Comparison of ENCODE assay signal across 8 cellular contexts in genomic region chr2:38076250-38076709, GRCh38. TPM values are rescaled to one million over a fixed set of nuclear protein-coding genes. Genes with fewer than 3 reads are reported as not detected.
DNase-seq lines count a peak whose midpoint lies in the region; ATAC-seq and TF ChIP-seq lines count a peak whose summit lies in the region.

No MANE protein-coding gene starts in this region.

- intact Hi-C loops in activated CD4-positive, alpha-beta T cell treated with anti-CD3 and anti-CD28 coated beads for 36 hours (cut with DNase I, micrococcal nuclease) = loop anchor here (1.0 to 10.0 kb wide), 10 partner anchors 31 to 699 kb away; partner anchors contain the start of genes ATL2 (in 1 of the 2) and RMDN2 (in 1 of the 2)

- H3K4me1 Mint-ChIP-seq in activated CD4-positive, alpha-beta T cell treated with anti-CD3 and anti-CD28 coated beads for 36 hours = peaks cover 24% of the 10 kb centered on the region
- H3K4me1 Mint-ChIP-seq in activated T-cell treated with anti-CD3 and anti-CD28 coated beads, Interleukin-2, amount 50 U/mL, for 72 hours (ENCODE audit: low read depth) = peaks cover 54% of the 10 kb centered on the region
- H3K4me1 Mint-ChIP-seq in osteocyte (ENCODE audit: unreplicated experiment) = peaks cover 49% of the 10 kb centered on the region

- peak overlapping the region; percentile 71 for H3K4me3 Mint-ChIP-seq in activated CD4-positive, alpha-beta T cell treated with anti-CD3 and anti-CD28 coated beads for 36 hours
- H3K4me3 Mint-ChIP-seq in activated T-cell treated with anti-CD3 and anti-CD28 coated beads, Interleukin-2, amount 50 U/mL, for 72 hours = peak overlapping the region; percentile 91 to 93
- H3K4me3 Mint-ChIP-seq in osteocyte (ENCODE audit: unreplicated experiment) = peak overlapping the region; percentile 75

- H3K36me3 Mint-ChIP-seq in activated CD4-positive, alpha-beta T cell treated with anti-CD3 and anti-CD28 coated beads for 36 hours (ENCODE audit: low read depth) = peaks cover 2% of the 10 kb centered on the region
- H3K36me3 Mint-ChIP-seq in activated T-cell treated with anti-CD3 and anti-CD28 coated beads, Interleukin-2, amount 50 U/mL, for 72 hours (ENCODE audit: insufficient read depth in 2 of 2) = peaks cover 0 to 11% of the 10 kb centered on the region in 2 donors
- peaks cover 23% of the 10 kb centered on the region for H3K36me3 Mint-ChIP-seq in osteocyte (ENCODE audit: unreplicated experiment)

- ATAC-seq in activated CD4-positive, alpha-beta T cell treated with anti-CD3 and anti-CD28 coated beads for 36 hours = peak; percentile 67
- peak; percentile 26 for ATAC-seq in HG02571 (IDR thresholded peaks at IDR 0.05; ENCODE audit: unreplicated experiment)
- peak; percentile 64 to 65 for ATAC-seq in activated T-cell treated with anti-CD3 and anti-CD28 coated beads, Interleukin-2, amount 50 U/mL, for 72 hours (replicated peaks in 1 of 2)

- H3K27ac Mint-ChIP-seq in activated CD4-positive, alpha-beta T cell treated with anti-CD3 and anti-CD28 coated beads for 36 hours = peak overlapping the region; percentile 88
- peak overlapping the region; percentile 90 for H3K27ac Mint-ChIP-seq in activated T-cell treated with anti-CD3 and anti-CD28 coated beads, Interleukin-2, amount 50 U/mL, for 72 hours
- H3K27ac Mint-ChIP-seq in osteocyte (ENCODE audit: unreplicated experiment) = peak overlapping the region; percentile 95

- TF ChIP-seq CTCF in osteocyte (IDR thresholded peaks at IDR 0.05) = no peak

- no peaks in the 10 kb centered on the region for H3K9me3 Mint-ChIP-seq in activated CD4-positive, alpha-beta T cell treated with anti-CD3 and anti-CD28 coated beads for 36 hours (ENCODE audit: low read depth)
- H3K9me3 Mint-ChIP-seq in activated T-cell treated with anti-CD3 and anti-CD28 coated beads, Interleukin-2, amount 50 U/mL, for 72 hours = no peaks in the 10 kb centered on the region
- no peaks in the 10 kb centered on the region for H3K9me3 Mint-ChIP-seq in osteocyte (ENCODE audit: unreplicated experiment)

- CTCF ChIA-PET in activated CD4-positive, alpha-beta T cell treated with anti-CD3 and anti-CD28 coated beads for 36 hours (lab: Charles Lee) = interaction anchor here (0.6 to 2.1 kb wide), 16 partner anchors 23 to 693 kb away, joined by 3 to 7 read pairs (median 3); no protein-coding TSS in a partner anchor

- DNase-seq in activated CD4-positive, alpha-beta T cell treated with anti-CD3 and anti-CD28 coated beads for 36 hours = peak; percentile 81
- no peak for DNase-seq in activated CD4-positive, alpha-beta T cell treated with anti-CD3 and anti-CD28 coated beads for 1 hour
- peak; percentile 92 for DNase-seq in NCI-H1694 treated with DMSO at 0.1 percent for 48 hours (lab: John Stamatoyannopoulos, UW)
- peak; percentile 63 to 74 for DNase-seq in activated T-cell treated with anti-CD3 and anti-CD28 coated beads, Interleukin-2, amount 50 U/mL, for 72 hours
- peak; percentile 79 for DNase-seq in glomerular visceral epithelial cell (ENCODE audit: extremely low spot score)
- no peak for DNase-seq in osteocyte (ENCODE audit: extremely low spot score, unreplicated experiment)
- no peak for DNase-seq in NCI-H1092 treated with DMSO at 0.1 percent for 48 hours (lab: John Stamatoyannopoulos, UW)

- peaks cover 61% of the 10 kb centered on the region for H3K27me3 Mint-ChIP-seq in activated CD4-positive, alpha-beta T cell treated with anti-CD3 and anti-CD28 coated beads for 36 hours
- H3K27me3 Mint-ChIP-seq in activated T-cell treated with anti-CD3 and anti-CD28 coated beads, Interleukin-2, amount 50 U/mL, for 72 hours (ENCODE audit: low read depth) = peaks cover 38% of the 10 kb centered on the region
- no peaks in the 10 kb centered on the region for H3K27me3 Mint-ChIP-seq in osteocyte (ENCODE audit: unreplicated experiment)

- POLR2A ChIA-PET in activated CD4-positive, alpha-beta T cell treated with anti-CD3 and anti-CD28 coated beads for 36 hours (lab: Charles Lee) = interaction anchor here (1.1 to 1.3 kb wide), 2 partner anchors 20 to 21 kb away, joined by 3 to 8 read pairs; no protein-coding TSS in a partner anchor

RNA-seq across cellular contexts. Expression of gene CYP1B1, which starts 0.3 kb away (rescaled TPM):
- 1 to 10 TPM; 6.3 TPM for total RNA-seq in activated CD4-positive, alpha-beta T cell treated with anti-CD3 and anti-CD28 coated beads for 36 hours
- total RNA-seq in activated T-cell treated with anti-CD3 and anti-CD28 coated beads, Interleukin-2, amount 50 U/mL, for 72 hours = 10 to 100 TPM in 1 of 2 donors, 1 to 10 TPM in 1; 9.5 to 24.3 TPM
- 137 and 145 TPM in 2 replicates for total RNA-seq in osteocyte

Comparison
In these comparisons a context has a peak if more than half of its experiments do, and no peak if none do; other contexts are left out.
1. DNase-seq: peak in activated CD4-positive, alpha-beta T cell treated with anti-CD3 and anti-CD28 coated beads for 36 hours (single experiment), NCI-H1694 treated with DMSO at 0.1 percent for 48 hours (single experiment), activated T-cell treated with anti-CD3 and anti-CD28 coated beads, Interleukin-2, amount 50 U/mL, for 72 hours (2 of 2) and glomerular visceral epithelial cell (single experiment); none in activated CD4-positive, alpha-beta T cell treated with anti-CD3 and anti-CD28 coated beads for 1 hour (single experiment), osteocyte (single experiment) and NCI-H1092 treated with DMSO at 0.1 percent for 48 hours (single experiment).
2. Peak in every context shown above with its lines, with median percentiles within 50 percentile points of each other: ATAC-seq, H3K27ac Mint-ChIP-seq and H3K4me3 Mint-ChIP-seq.